In the genomic region with DNA sequence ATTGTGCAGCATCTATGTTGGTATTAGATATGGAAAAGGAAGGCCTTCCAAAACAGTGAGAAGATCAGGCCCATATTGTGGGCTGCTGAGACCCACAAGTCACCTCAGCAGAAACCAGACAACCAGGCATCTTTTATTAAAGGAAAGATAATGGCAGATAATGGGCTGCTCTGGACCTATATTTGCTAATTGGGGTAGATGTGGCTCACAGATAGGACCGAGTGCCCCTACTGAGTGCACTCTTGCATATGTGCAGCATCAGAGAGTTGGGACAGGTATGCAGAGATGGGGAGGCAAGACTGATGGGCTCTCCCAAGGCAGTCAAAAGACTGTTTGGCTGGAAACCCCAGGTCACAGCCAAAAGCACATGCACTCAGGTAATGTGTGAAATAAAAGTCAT, we compare ENCODE assay signal across 21 cellular contexts.
"Had no signal": no experiment of that assay in that cellular context is flagged by ENCODE, and none has a peak within 500 bp of the region (broad histone marks: within the 10 kb centered on the region; RNA-seq: fewer than 3 reads in every experiment).

No MANE protein-coding gene starts in this region.

- ATAC-seq: effector memory CD8-positive, alpha-beta T cell; esophagus mucosa; foreskin keratinocyte; gastrocnemius medialis; gastroesophageal sphincter; heart left ventricle; heart right ventricle had no signal

- DNase-seq: colonic mucosa; cortex of kidney; dermis blood vessel endothelial cell; dorsolateral prefrontal cortex; effector CD4-positive, alpha-beta T cell; effector CD8-positive, alpha-beta T cell; effector memory CD4-positive, alpha-beta T cell; effector memory CD8-positive, alpha-beta T cell; endodermal cell; erythroblast; esophagus squamous epithelium; foreskin fibroblast; foreskin keratinocyte; foreskin melanocyte; gastrocnemius medialis; glutamatergic neuron; head of caudate nucleus; heart left ventricle; heart right ventricle had no signal
